1 cellular context compared by ENCODE assay signal in the genomic region with DNA sequence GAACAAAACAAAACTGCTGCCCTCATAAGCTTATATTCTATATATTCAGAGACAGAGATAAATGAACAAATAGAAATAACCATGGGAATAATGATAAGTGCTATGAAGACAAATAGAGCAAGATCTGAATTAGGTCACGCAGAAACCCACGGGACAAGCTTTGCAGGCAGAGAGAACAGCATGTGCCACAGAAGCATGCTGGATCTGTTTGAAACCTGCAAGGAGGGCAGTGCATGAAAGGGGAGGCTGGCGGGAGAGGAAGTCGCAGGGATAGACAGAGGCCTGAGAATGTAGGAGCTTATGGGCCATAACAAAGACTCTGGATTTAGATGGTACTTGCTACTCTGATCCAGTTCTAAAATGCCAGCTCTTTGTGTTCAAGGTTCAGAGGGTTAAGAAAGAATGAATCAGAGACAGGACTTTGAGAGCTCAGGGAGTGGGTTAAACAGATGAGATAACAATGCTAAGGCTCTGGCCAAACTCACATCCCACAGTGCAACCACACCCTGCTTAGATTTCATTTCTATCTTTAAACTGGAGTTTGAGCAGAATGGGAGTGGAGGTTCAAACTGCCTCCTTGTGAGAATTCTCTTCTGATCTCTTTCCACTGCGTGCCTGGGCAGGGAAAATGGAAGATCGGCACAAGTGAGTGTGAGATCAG.
TF ChIP-seq lines count a peak whose summit lies in the region.

No MANE protein-coding gene starts in this region.

TF ChIP-seq in SK-N-SH, 30 proteins besides CTCF, POLR2A, EP300 and RAD21 (continued from another document):
- TF ChIP-seq, protein P1, sequence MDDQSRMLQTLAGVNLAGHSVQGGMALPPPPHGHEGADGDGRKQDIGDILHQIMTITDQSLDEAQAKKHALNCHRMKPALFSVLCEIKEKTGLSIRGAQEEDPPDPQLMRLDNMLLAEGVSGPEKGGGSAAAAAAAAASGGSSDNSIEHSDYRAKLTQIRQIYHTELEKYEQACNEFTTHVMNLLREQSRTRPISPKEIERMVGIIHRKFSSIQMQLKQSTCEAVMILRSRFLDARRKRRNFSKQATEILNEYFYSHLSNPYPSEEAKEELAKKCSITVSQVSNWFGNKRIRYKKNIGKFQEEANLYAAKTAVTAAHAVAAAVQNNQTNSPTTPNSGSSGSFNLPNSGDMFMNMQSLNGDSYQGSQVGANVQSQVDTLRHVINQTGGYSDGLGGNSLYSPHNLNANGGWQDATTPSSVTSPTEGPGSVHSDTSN (IDR thresholded peaks at IDR 0.05): peak; percentile 62
- TF ChIP-seq GABPA (IDR thresholded peaks at IDR 0.05; ENCODE audit: low read depth) (no peak), CHD2 (IDR thresholded peaks at IDR 0.05; ENCODE audit: low read length, partially characterized antibody) (no peak), SIN3A (IDR thresholded peaks at IDR 0.05; ENCODE audit: borderline replicate concordance, low read depth, low read length) (no peak), GATA2 (CRISPR knock-in tag; IDR thresholded peaks at IDR 0.05) (no peak), FOXJ3 (CRISPR knock-in tag; IDR thresholded peaks at IDR 0.05) (no peak), USF1 (IDR thresholded peaks at IDR 0.05; ENCODE audit: borderline replicate concordance, low read depth) (no peak), FOSL2 (IDR thresholded peaks at IDR 0.05; ENCODE audit: borderline replicate concordance, low read depth) (peak; percentile 38; the same call in 1 of the 2 replicates), POLR2AphosphoS5 (IDR thresholded peaks at IDR 0.05; ENCODE audit: low read depth, low read length) (peak; percentile 22; the same call in 1 of the 2 replicates), FOXM1 (IDR thresholded peaks at IDR 0.05; ENCODE audit: low read depth) (no peak), ELF1 (IDR thresholded peaks at IDR 0.05) (no peak)
